25 cellular contexts compared by ENCODE assay signal in genomic region chr5:20105915-20106314, GRCh38.
DNase-seq lines count a peak whose midpoint lies in the region; ATAC-seq and TF ChIP-seq lines count a peak whose summit lies in the region.
"Had no signal": no experiment of that assay in that cellular context is flagged by ENCODE, and none has a peak within 500 bp of the region (broad histone marks: within the 10 kb centered on the region; RNA-seq: fewer than 3 reads in every experiment).

No MANE protein-coding gene starts in this region.

- H3K27ac ChIP-seq in SU-DHL-6 (ENCODE audit: low read depth, low read length): no peak overlapping the region
- H3K27ac ChIP-seq: ascending aorta, BLaER1, heart left ventricle, ovary, PC-9, right lobe of liver, SJSA1, stomach had no signal

- no peak for ATAC-seq in activated T-helper 17 cell treated with anti-CD3 and anti-CD28 coated beads, Interleukin-2, amount 50 U/mL, for 72 hours (replicated peaks)
- ATAC-seq in HG02970 (IDR thresholded peaks at IDR 0.05; ENCODE audit: low FRiP score, unreplicated experiment) (no peak), GM18505 (IDR thresholded peaks at IDR 0.05; ENCODE audit: unreplicated experiment) (no peak)
- ATAC-seq: heart left ventricle, left lobe of liver, right lobe of liver, T-helper 17 cell had no signal

- no peaks in the 10 kb centered on the region for H3K27me3 Mint-ChIP-seq in activated T-helper 17 cell treated with anti-CD3 and anti-CD28 coated beads, Interleukin-2, amount 50 U/mL, for 72 hours
- H3K27me3 Mint-ChIP-seq: activated CD4-positive, alpha-beta T cell treated with anti-CD3 and anti-CD28 coated beads, Interleukin-2, amount 10 ng/mL, durations not matched to agents 7 days and 5 days; activated naive CD8-positive, alpha-beta T cell; naive B cell; T-helper 17 cell had no signal

- H3K27me3 ChIP-seq in SU-DHL-6 (ENCODE audit: low read length): no peaks in the 10 kb centered on the region
- H3K27me3 ChIP-seq: ascending aorta, BLaER1, dorsolateral prefrontal cortex, heart left ventricle, ovary, right lobe of liver, SJSA1, stomach had no signal

- no peaks in the 10 kb centered on the region for H3K9me2 ChIP-seq in SU-DHL-6 (replicated peaks; ENCODE audit: insufficient read depth, low read length)

- peak overlapping the region; percentile 12 for H2AFZ ChIP-seq in SU-DHL-6 (ENCODE audit: low read depth, low read length, severe bottlenecking)
- H2AFZ ChIP-seq: PC-9 had no signal

- no peak overlapping the region for H3K4me3 Mint-ChIP-seq in activated T-helper 17 cell treated with anti-CD3 and anti-CD28 coated beads, Interleukin-2, amount 50 U/mL, for 72 hours
- H3K4me3 Mint-ChIP-seq: activated CD4-positive, alpha-beta T cell treated with anti-CD3 and anti-CD28 coated beads, Interleukin-2, amount 10 ng/mL, durations not matched to agents 7 days and 5 days; activated naive CD8-positive, alpha-beta T cell; naive B cell; T-helper 17 cell had no signal

- no peak overlapping the region for H3K4me2 ChIP-seq in SU-DHL-6 (ENCODE audit: low read depth, low read length, poor library complexity, severe bottlenecking)
- H3K4me2 ChIP-seq: BLaER1, PC-9 had no signal

- TF ChIP-seq CTCF in LNCaP clone FGC (IDR thresholded peaks at IDR 0.05; ENCODE audit: control insufficient read depth, extremely low read depth, insufficient read depth): no peak
- TF ChIP-seq CTCF in SU-DHL-6 (IDR thresholded peaks at IDR 0.05; ENCODE audit: insufficient read depth, low read length, poor library complexity, severe bottlenecking): no peak

- H3K36me3 Mint-ChIP-seq in activated T-helper 17 cell treated with anti-CD3 and anti-CD28 coated beads, Interleukin-2, amount 50 U/mL, for 72 hours (ENCODE audit: low read depth): no peaks in the 10 kb centered on the region
- H3K36me3 Mint-ChIP-seq: activated naive CD8-positive, alpha-beta T cell; naive B cell had no signal

- no peaks in the 10 kb centered on the region for H4K20me1 ChIP-seq in SU-DHL-6 (ENCODE audit: low read depth, low read length)
- H4K20me1 ChIP-seq: BLaER1 had no signal

- no peak overlapping the region for H3K27ac Mint-ChIP-seq in activated T-helper 17 cell treated with anti-CD3 and anti-CD28 coated beads, Interleukin-2, amount 50 U/mL, for 72 hours
- H3K27ac Mint-ChIP-seq: activated CD4-positive, alpha-beta T cell treated with anti-CD3 and anti-CD28 coated beads, Interleukin-2, amount 10 ng/mL, durations not matched to agents 7 days and 5 days; activated naive CD8-positive, alpha-beta T cell; naive B cell; T-helper 17 cell had no signal

- peak; percentile 28 for DNase-seq in COLO668 (lab: John Stamatoyannopoulos, UW; ENCODE audit: unreplicated experiment)
- peak; percentile 47 for DNase-seq in LNCaP clone FGC (ENCODE audit: low read depth)
- DNase-seq in NCI-H345 (lab: John Stamatoyannopoulos, UW): peak; percentile 78
- DNase-seq in NOMO-1 treated with dmso at 0.1 percent for 144 hours (lab: John Stamatoyannopoulos, UW; ENCODE audit: unreplicated experiment): no peak
- DNase-seq: activated CD4-positive, alpha-beta T cell treated with anti-CD3 and anti-CD28 coated beads, Interleukin-2, amount 10 ng/mL, durations not matched to agents 7 days and 5 days; heart left ventricle; naive B cell; NCI-H187 treated with DMSO at 0.1 percent for 48 hours; NCI-H82; ovary; PC-9; right lobe of liver; stomach; T-helper 17 cell; trophoblast cell had no signal

- H3K9me3 ChIP-seq in SU-DHL-6 (ENCODE audit: insufficient read depth, low read length): no peaks in the 10 kb centered on the region
- H3K9me3 ChIP-seq: ascending aorta, BLaER1, ovary, right lobe of liver, stomach had no signal

- no peaks in the 10 kb centered on the region for H3K4me1 Mint-ChIP-seq in activated T-helper 17 cell treated with anti-CD3 and anti-CD28 coated beads, Interleukin-2, amount 50 U/mL, for 72 hours
- H3K4me1 Mint-ChIP-seq: activated CD4-positive, alpha-beta T cell treated with anti-CD3 and anti-CD28 coated beads, Interleukin-2, amount 10 ng/mL, durations not matched to agents 7 days and 5 days; T-helper 17 cell had no signal

- no peaks in the 10 kb centered on the region for H3K79me2 ChIP-seq in SU-DHL-6 (ENCODE audit: insufficient read depth, low read length)

- no peaks in the 10 kb centered on the region for H3K36me3 ChIP-seq in SU-DHL-6 (ENCODE audit: low read length)
- H3K36me3 ChIP-seq: ascending aorta, BLaER1, heart left ventricle, ovary, right lobe of liver, SJSA1, stomach had no signal

- H3K9me3 Mint-ChIP-seq in activated T-helper 17 cell treated with anti-CD3 and anti-CD28 coated beads, Interleukin-2, amount 50 U/mL, for 72 hours: peaks cover 15% of the 10 kb centered on the region

- H3K4me3 ChIP-seq in LNCaP clone FGC (ENCODE audit: low read depth, low read length) (no peak overlapping the region), SU-DHL-6 (ENCODE audit: insufficient read depth, low read length, poor library complexity, severe bottlenecking) (no peak overlapping the region)
- H3K4me3 ChIP-seq: ascending aorta, BLaER1, dorsolateral prefrontal cortex, heart left ventricle, ovary, PC-9, right lobe of liver, SJSA1, stomach had no signal

- no peak overlapping the region for H3K9ac ChIP-seq in SU-DHL-6 (ENCODE audit: low read length)
- H3K9ac ChIP-seq: BLaER1 had no signal

- no peak for TF ChIP-seq POLR2A in GM18505 (IDR thresholded peaks at IDR 0.05; ENCODE audit: borderline replicate concordance, extremely low read depth, insufficient read depth, insufficient read length)

- no peaks in the 10 kb centered on the region for H3F3A ChIP-seq in SU-DHL-6 (ENCODE audit: insufficient read depth)
